In genomic region chr12:94304566-94305061, GRCh38 we compare ENCODE assay signal across 11 cellular contexts.
DNase-seq lines count a peak whose midpoint lies in the region; ATAC-seq and TF ChIP-seq lines count a peak whose summit lies in the region.
"Had no signal": no experiment of that assay in that cellular context is flagged by ENCODE, and none has a peak within 500 bp of the region (broad histone marks: within the 10 kb centered on the region; RNA-seq: fewer than 3 reads in every experiment).

No MANE protein-coding gene starts in this region.

- intact Hi-C loops in gastrocnemius medialis (cut with DNase I; ENCODE audit: low total_unique reads), result no loop called here
- intact Hi-C loops in CD4-positive, alpha-beta T cell (cut with DNase I, micrococcal nuclease), result no loop called here

- DNase-seq in EH (ENCODE audit: low read depth) (peak; percentile 94), endodermal cell (peak; percentile 89), non-pigmented ciliary epithelial cell (ENCODE audit: low read depth) (peak; percentile 70), gastrocnemius medialis (no peak)
- no peak for DNase-seq in CD4-positive, alpha-beta T cell
- DNase-seq in activated T-cell treated with anti-CD3 and anti-CD28 coated beads, Interleukin-2, amount 50 U/mL, for 4 hours, result no peak
- no peak for DNase-seq in activated CD4-positive, alpha-beta T cell treated with anti-CD3 and anti-CD28 coated beads, Interleukin-2, amount 50 U/mL, for 48 hours
- DNase-seq: KG1 had no signal

- peaks cover 2% of the 10 kb centered on the region for H3K27me3 Mint-ChIP-seq in endodermal cell (ENCODE audit: insufficient read depth)
- no peaks in the 10 kb centered on the region for H3K27me3 Mint-ChIP-seq in CD4-positive, alpha-beta T cell
- H3K27me3 Mint-ChIP-seq in activated T-cell treated with anti-CD3 and anti-CD28 coated beads, Interleukin-2, amount 50 U/mL, for 4 hours (ENCODE audit: low read depth), result no peaks in the 10 kb centered on the region

- no peak for TF ChIP-seq POLR2A in gastrocnemius medialis (IDR thresholded peaks at IDR 0.05)

- H3K4me1 ChIP-seq in HUES64 (ENCODE audit: insufficient read depth, low read length) (peaks cover 37% of the 10 kb centered on the region), endodermal cell (ENCODE audit: control insufficient read depth, insufficient read depth, low read length) (peaks cover 11% of the 10 kb centered on the region), gastrocnemius medialis (no peaks in the 10 kb centered on the region)

- no peaks in the 10 kb centered on the region for H3K9me3 Mint-ChIP-seq in endodermal cell
- H3K9me3 Mint-ChIP-seq in CD4-positive, alpha-beta T cell, result no peaks in the 10 kb centered on the region
- H3K9me3 Mint-ChIP-seq in activated T-cell treated with anti-CD3 and anti-CD28 coated beads, Interleukin-2, amount 50 U/mL, for 4 hours, result no peaks in the 10 kb centered on the region
- H3K9me3 Mint-ChIP-seq: neural crest cell; stimulated activated effector memory CD8-positive, alpha-beta T cell treated with anti-CD3 and anti-CD28 coated beads, Interleukin-12 subunit alpha, Interleukin-12 subunit beta, amount 100 ng/mL, for 72 hours had no signal

- H3K4me3 ChIP-seq in HUES64 (ENCODE audit: low read length), result no peak overlapping the region
- no peak overlapping the region for H3K4me3 ChIP-seq in endodermal cell (ENCODE audit: low read length)
- no peak overlapping the region for H3K4me3 ChIP-seq in gastrocnemius medialis

- WGBS in HUES64, result 21% methylated on average over 3 of the region's 3 CpGs
- 52 to 68% methylated on average over 2 to 3 of the region's 3 CpGs for WGBS in endodermal cell (ENCODE audit: insufficient coverage in 1 of 2, insufficient read length in 1 of 2), 2 experiments

- peaks cover 43% of the 10 kb centered on the region for H3K4me1 Mint-ChIP-seq in endodermal cell
- no peaks in the 10 kb centered on the region for H3K4me1 Mint-ChIP-seq in CD4-positive, alpha-beta T cell (ENCODE audit: low read depth)
- H3K4me1 Mint-ChIP-seq in activated T-cell treated with anti-CD3 and anti-CD28 coated beads, Interleukin-2, amount 50 U/mL, for 4 hours (ENCODE audit: low read depth), result peaks cover 19% of the 10 kb centered on the region
- H3K4me1 Mint-ChIP-seq: neural crest cell had no signal

- in situ Hi-C loops in gastrocnemius medialis (cut with MboI; ENCODE audit: low sequenced_read_pairs in 4 of 4), result no loop called here

- H3K27ac Mint-ChIP-seq in endodermal cell, result peak overlapping the region; percentile 49
- no peak overlapping the region for H3K27ac Mint-ChIP-seq in CD4-positive, alpha-beta T cell

- no peaks in the 10 kb centered on the region for H3K27me3 ChIP-seq in HUES64 (ENCODE audit: insufficient read depth, low read length)
- H3K27me3 ChIP-seq in endodermal cell (ENCODE audit: control insufficient read depth, insufficient read depth, low read length, poor library complexity, severe bottlenecking), result no peaks in the 10 kb centered on the region
- H3K27me3 ChIP-seq in gastrocnemius medialis, result no peaks in the 10 kb centered on the region
- no peaks in the 10 kb centered on the region for H3K27me3 ChIP-seq in CD4-positive, alpha-beta T cell (ENCODE audit: control insufficient read depth, insufficient read depth, low read length)

- POLR2A ChIA-PET in CD4-positive, alpha-beta T cell (lab: Charles Lee), result no interaction called here

- no peak for ATAC-seq in gastrocnemius medialis
- ATAC-seq in CD4-positive, alpha-beta T cell (ENCODE audit: poor library complexity), result no peak
- no peak for ATAC-seq in activated T-cell treated with anti-CD3 and anti-CD28 coated beads, Interleukin-2, amount 50 U/mL, for 4 hours

- H3K4me3 Mint-ChIP-seq in endodermal cell, result no peak overlapping the region
- H3K4me3 Mint-ChIP-seq in CD4-positive, alpha-beta T cell, result no peak overlapping the region
- H3K4me3 Mint-ChIP-seq in activated T-cell treated with anti-CD3 and anti-CD28 coated beads, Interleukin-2, amount 50 U/mL, for 4 hours, result no peak overlapping the region
- H3K4me3 Mint-ChIP-seq: neural crest cell had no signal

- H3K27ac ChIP-seq in HUES64 (ENCODE audit: low read depth, low read length) (peak overlapping the region; percentile 98), endodermal cell (ENCODE audit: low read depth, low read length) (no peak overlapping the region), gastrocnemius medialis (no peak overlapping the region)
- no peak overlapping the region for H3K27ac ChIP-seq in CD4-positive, alpha-beta T cell (ENCODE audit: low read depth, low read length)

- H3K9ac ChIP-seq in HUES64 (ENCODE audit: low read depth, low read length), result peak overlapping the region; percentile 3; the same call in 1 of the 2 replicates
- no peak overlapping the region for H3K9ac ChIP-seq in endodermal cell (ENCODE audit: extremely low read depth, low read length, poor library complexity, severe bottlenecking)

- TF ChIP-seq CTCF in endodermal cell (conservative IDR thresholded peaks at IDR 0.05), result no peak
- no peak for TF ChIP-seq CTCF in gastrocnemius medialis (IDR thresholded peaks at IDR 0.05 in 4 of 5, conservative IDR thresholded peaks at IDR 0.05 in 1 of 5)
- no peak for TF ChIP-seq CTCF in CD4-positive, alpha-beta T cell (IDR thresholded peaks at IDR 0.05)

- H3K9me3 ChIP-seq in HUES64 (ENCODE audit: insufficient read depth, low read depth, low read length), result no peaks in the 10 kb centered on the region
- no peaks in the 10 kb centered on the region for H3K9me3 ChIP-seq in endodermal cell (ENCODE audit: control insufficient read depth, low read length)
- no peaks in the 10 kb centered on the region for H3K9me3 ChIP-seq in gastrocnemius medialis
- H3K9me3 ChIP-seq in CD4-positive, alpha-beta T cell (ENCODE audit: control insufficient read depth, low read length), result no peaks in the 10 kb centered on the region

- CTCF ChIA-PET in CD4-positive, alpha-beta T cell (lab: Charles Lee), result no interaction called here

- peaks cover 16% of the 10 kb centered on the region for H3K36me3 Mint-ChIP-seq in endodermal cell (ENCODE audit: low read depth)
- peaks cover 96% of the 10 kb centered on the region for H3K36me3 Mint-ChIP-seq in CD4-positive, alpha-beta T cell (ENCODE audit: low read depth)
- peaks cover 69% of the 10 kb centered on the region for H3K36me3 Mint-ChIP-seq in activated T-cell treated with anti-CD3 and anti-CD28 coated beads, Interleukin-2, amount 50 U/mL, for 4 hours (ENCODE audit: insufficient read depth)

- H3K36me3 ChIP-seq in HUES64 (ENCODE audit: insufficient read depth, low read length) (peaks cover 48% of the 10 kb centered on the region), endodermal cell (ENCODE audit: control insufficient read depth, insufficient read depth, low read length) (peaks cover 38% of the 10 kb centered on the region), gastrocnemius medialis (peaks cover 0 to 36% of the 10 kb centered on the region in 2 donors)

Comparison
In these comparisons a context has a peak if more than half of its experiments do, and no peak if none do; other contexts are left out.
1. DNase-seq: peak in EH (single experiment), endodermal cell (single experiment) and non-pigmented ciliary epithelial cell (single experiment); none in gastrocnemius medialis (0 of 2), CD4-positive, alpha-beta T cell (0 of 10), activated T-cell treated with anti-CD3 and anti-CD28 coated beads, Interleukin-2, amount 50 U/mL, for 4 hours (single experiment) and activated CD4-positive, alpha-beta T cell treated with anti-CD3 and anti-CD28 coated beads, Interleukin-2, amount 50 U/mL, for 48 hours (0 of 2).